In the genomic region with DNA sequence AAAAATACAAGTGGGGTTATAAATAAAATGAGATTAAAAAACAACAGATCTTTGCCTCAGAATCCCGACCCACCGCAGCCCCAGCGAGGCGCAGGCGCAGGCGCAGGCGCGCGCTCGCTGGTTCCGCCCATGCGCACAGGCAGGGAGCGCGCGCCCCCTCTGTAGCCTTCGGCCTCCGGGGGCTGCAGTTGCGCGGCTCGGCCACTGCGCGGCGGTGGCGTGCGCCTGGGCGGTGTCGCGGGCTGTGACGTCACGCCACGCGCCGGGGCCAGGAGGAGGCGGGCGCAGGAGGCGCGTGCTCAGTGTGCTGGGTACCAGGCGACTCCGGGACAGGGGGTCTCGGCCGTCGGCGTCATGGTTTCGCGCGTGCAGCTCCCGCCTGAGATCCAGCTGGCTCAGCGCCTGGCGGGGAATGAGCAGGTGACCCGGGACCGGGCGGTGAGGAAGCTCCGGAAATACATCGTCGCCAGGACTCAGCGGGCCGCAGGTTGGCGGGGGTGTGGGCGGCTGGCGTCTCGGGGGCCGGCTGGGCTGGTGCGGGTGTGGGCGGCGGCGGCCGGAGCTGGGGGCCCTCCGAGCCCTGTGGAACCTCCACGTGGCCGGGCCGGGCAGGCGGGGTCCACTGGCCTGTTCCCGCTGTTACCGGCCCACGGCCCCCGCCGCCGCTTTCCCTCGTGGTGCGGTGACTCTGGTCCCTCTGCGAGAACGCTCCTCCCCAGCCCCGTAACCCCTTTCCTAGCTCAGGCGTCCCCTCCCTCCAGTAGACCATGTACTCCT, we compare ENCODE assay signal across 1 cellular context.
TF ChIP-seq lines count a peak whose summit lies in the region.

Gene RRP1 (plus strand): TSS at position 302 of the 777 bp plus-strand sequence. CDS start 53 bp downstream, at position 355.

TF ChIP-seq in GM12878, 131 proteins besides CTCF, POLR2A, EP300 and RAD21 (continued from another document and continues in another):
- TF ChIP-seq USF2 (IDR thresholded peaks at IDR 0.05; ENCODE audit: borderline replicate concordance, low read depth, low read length) = no peak; the same call in 1 of the 2 replicates
- TF ChIP-seq, protein P1, sequence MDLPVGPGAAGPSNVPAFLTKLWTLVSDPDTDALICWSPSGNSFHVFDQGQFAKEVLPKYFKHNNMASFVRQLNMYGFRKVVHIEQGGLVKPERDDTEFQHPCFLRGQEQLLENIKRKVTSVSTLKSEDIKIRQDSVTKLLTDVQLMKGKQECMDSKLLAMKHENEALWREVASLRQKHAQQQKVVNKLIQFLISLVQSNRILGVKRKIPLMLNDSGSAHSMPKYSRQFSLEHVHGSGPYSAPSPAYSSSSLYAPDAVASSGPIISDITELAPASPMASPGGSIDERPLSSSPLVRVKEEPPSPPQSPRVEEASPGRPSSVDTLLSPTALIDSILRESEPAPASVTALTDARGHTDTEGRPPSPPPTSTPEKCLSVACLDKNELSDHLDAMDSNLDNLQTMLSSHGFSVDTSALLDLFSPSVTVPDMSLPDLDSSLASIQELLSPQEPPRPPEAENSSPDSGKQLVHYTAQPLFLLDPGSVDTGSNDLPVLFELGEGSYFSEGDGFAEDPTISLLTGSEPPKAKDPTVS (IDR thresholded peaks at IDR 0.05; ENCODE audit: low read depth, low read length) = no peak; the same call in 1 of the 2 replicates
- no peak for TF ChIP-seq SMAD1 (IDR thresholded peaks at IDR 0.05; ENCODE audit: low read depth, partially characterized antibody)
- TF ChIP-seq ZBED1 (IDR thresholded peaks at IDR 0.05; ENCODE audit: borderline replicate concordance) = no peak
- TF ChIP-seq SUPT20H (IDR thresholded peaks at IDR 0.05; ENCODE audit: borderline replicate concordance, control insufficient read depth, low read depth, low read length) = no peak
- peak; percentile 69 for TF ChIP-seq POLR2AphosphoS2 (IDR thresholded peaks at IDR 0.05; ENCODE audit: low read depth, low read length)
- TF ChIP-seq YY1 (IDR thresholded peaks at IDR 0.05; ENCODE audit: low read depth, low read length) = peak; percentile 83
- no peak for TF ChIP-seq CBX5 (IDR thresholded peaks at IDR 0.05; ENCODE audit: low read depth)
- peak; percentile 99 for TF ChIP-seq LARP7 (IDR thresholded peaks at IDR 0.05)
- TF ChIP-seq IKZF1 (conservative IDR thresholded peaks at IDR 0.05) = peak; percentile 99
- no peak for TF ChIP-seq SPI1 (IDR thresholded peaks at IDR 0.05; ENCODE audit: borderline replicate concordance, insufficient read depth, low read depth, low read length)
- TF ChIP-seq NR2C1 (IDR thresholded peaks at IDR 0.05) = peak; percentile 76
- peak; percentile 53 for TF ChIP-seq ELK1 (IDR thresholded peaks at IDR 0.05; ENCODE audit: low read depth, low read length)
- TF ChIP-seq MXI1 (IDR thresholded peaks at IDR 0.05; ENCODE audit: low read depth, low read length) = peak; percentile 98
- peak; percentile 99 for TF ChIP-seq CREM (IDR thresholded peaks at IDR 0.05; ENCODE audit: low read depth)
- TF ChIP-seq MEF2B (IDR thresholded peaks at IDR 0.05; ENCODE audit: partially characterized antibody, poor library complexity, severe bottlenecking) = no peak
- peak; percentile 76 for TF ChIP-seq CHD2 (IDR thresholded peaks at IDR 0.05; ENCODE audit: borderline replicate concordance, low read depth, low read length)
- TF ChIP-seq FOS (IDR thresholded peaks at IDR 0.05; ENCODE audit: borderline replicate concordance, extremely low read depth, insufficient read length) = no peak
- TF ChIP-seq IRF4 (IDR thresholded peaks at IDR 0.05; ENCODE audit: low read depth, low read length) = 0 out of 2 replicates have a peak, but pooled peaks have one; percentile 37
- TF ChIP-seq BHLHE40 (IDR thresholded peaks at IDR 0.05; ENCODE audit: borderline replicate concordance in 1 of 2, low read depth in 2 of 2, low read length in 1 of 2) = peak; percentile 79 to 95
- TF ChIP-seq POU2F2 (IDR thresholded peaks at IDR 0.05; ENCODE audit: borderline replicate concordance, low read depth, low read length) = 0 out of 3 replicates have a peak, but pooled peaks have one; percentile 48
- TF ChIP-seq TCF3 (IDR thresholded peaks at IDR 0.05; ENCODE audit: borderline replicate concordance, insufficient read depth, low read depth, low read length) = 0 out of 2 replicates have a peak, but pooled peaks have one; percentile 42
- peak; percentile 52 for TF ChIP-seq BRCA1 (IDR thresholded peaks at IDR 0.05; ENCODE audit: low read depth, low read length)
- TF ChIP-seq, protein P2, sequence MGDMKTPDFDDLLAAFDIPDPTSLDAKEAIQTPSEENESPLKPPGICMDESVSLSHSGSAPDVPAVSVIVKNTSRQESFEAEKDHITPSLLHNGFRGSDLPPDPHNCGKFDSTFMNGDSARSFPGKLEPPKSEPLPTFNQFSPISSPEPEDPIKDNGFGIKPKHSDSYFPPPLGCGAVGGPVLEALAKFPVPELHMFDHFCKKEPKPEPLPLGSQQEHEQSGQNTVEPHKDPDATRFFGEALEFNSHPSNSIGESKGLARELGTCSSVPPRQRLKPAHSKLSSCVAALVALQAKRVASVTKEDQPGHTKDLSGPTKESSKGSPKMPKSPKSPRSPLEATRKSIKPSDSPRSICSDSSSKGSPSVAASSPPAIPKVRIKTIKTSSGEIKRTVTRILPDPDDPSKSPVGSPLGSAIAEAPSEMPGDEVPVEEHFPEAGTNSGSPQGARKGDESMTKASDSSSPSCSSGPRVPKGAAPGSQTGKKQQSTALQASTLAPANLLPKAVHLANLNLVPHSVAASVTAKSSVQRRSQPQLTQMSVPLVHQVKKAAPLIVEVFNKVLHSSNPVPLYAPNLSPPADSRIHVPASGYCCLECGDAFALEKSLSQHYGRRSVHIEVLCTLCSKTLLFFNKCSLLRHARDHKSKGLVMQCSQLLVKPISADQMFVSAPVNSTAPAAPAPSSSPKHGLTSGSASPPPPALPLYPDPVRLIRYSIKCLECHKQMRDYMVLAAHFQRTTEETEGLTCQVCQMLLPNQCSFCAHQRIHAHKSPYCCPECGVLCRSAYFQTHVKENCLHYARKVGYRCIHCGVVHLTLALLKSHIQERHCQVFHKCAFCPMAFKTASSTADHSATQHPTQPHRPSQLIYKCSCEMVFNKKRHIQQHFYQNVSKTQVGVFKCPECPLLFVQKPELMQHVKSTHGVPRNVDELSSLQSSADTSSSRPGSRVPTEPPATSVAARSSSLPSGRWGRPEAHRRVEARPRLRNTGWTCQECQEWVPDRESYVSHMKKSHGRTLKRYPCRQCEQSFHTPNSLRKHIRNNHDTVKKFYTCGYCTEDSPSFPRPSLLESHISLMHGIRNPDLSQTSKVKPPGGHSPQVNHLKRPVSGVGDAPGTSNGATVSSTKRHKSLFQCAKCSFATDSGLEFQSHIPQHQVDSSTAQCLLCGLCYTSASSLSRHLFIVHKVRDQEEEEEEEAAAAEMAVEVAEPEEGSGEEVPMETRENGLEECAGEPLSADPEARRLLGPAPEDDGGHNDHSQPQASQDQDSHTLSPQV (IDR thresholded peaks at IDR 0.05) = peak; percentile 95
- TF ChIP-seq, protein P3, sequence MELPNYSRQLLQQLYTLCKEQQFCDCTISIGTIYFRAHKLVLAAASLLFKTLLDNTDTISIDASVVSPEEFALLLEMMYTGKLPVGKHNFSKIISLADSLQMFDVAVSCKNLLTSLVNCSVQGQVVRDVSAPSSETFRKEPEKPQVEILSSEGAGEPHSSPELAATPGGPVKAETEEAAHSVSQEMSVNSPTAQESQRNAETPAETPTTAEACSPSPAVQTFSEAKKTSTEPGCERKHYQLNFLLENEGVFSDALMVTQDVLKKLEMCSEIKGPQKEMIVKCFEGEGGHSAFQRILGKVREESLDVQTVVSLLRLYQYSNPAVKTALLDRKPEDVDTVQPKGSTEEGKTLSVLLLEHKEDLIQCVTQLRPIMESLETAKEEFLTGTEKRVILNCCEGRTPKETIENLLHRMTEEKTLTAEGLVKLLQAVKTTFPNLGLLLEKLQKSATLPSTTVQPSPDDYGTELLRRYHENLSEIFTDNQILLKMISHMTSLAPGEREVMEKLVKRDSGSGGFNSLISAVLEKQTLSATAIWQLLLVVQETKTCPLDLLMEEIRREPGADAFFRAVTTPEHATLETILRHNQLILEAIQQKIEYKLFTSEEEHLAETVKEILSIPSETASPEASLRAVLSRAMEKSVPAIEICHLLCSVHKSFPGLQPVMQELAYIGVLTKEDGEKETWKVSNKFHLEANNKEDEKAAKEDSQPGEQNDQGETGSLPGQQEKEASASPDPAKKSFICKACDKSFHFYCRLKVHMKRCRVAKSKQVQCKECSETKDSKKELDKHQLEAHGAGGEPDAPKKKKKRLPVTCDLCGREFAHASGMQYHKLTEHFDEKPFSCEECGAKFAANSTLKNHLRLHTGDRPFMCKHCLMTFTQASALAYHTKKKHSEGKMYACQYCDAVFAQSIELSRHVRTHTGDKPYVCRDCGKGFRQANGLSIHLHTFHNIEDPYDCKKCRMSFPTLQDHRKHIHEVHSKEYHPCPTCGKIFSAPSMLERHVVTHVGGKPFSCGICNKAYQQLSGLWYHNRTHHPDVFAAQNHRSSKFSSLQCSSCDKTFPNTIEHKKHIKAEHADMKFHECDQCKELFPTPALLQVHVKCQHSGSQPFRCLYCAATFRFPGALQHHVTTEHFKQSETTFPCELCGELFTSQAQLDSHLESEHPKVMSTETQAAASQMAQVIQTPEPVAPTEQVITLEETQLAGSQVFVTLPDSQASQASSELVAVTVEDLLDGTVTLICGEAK (IDR thresholded peaks at IDR 0.05; ENCODE audit: borderline replicate concordance) = no peak
- TF ChIP-seq, protein P4, sequence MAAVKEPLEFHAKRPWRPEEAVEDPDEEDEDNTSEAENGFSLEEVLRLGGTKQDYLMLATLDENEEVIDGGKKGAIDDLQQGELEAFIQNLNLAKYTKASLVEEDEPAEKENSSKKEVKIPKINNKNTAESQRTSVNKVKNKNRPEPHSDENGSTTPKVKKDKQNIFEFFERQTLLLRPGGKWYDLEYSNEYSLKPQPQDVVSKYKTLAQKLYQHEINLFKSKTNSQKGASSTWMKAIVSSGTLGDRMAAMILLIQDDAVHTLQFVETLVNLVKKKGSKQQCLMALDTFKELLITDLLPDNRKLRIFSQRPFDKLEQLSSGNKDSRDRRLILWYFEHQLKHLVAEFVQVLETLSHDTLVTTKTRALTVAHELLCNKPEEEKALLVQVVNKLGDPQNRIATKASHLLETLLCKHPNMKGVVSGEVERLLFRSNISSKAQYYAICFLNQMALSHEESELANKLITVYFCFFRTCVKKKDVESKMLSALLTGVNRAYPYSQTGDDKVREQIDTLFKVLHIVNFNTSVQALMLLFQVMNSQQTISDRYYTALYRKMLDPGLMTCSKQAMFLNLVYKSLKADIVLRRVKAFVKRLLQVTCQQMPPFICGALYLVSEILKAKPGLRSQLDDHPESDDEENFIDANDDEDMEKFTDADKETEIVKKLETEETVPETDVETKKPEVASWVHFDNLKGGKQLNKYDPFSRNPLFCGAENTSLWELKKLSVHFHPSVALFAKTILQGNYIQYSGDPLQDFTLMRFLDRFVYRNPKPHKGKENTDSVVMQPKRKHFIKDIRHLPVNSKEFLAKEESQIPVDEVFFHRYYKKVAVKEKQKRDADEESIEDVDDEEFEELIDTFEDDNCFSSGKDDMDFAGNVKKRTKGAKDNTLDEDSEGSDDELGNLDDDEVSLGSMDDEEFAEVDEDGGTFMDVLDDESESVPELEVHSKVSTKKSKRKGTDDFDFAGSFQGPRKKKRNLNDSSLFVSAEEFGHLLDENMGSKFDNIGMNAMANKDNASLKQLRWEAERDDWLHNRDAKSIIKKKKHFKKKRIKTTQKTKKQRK (IDR thresholded peaks at IDR 0.05; ENCODE audit: low read depth, low read length) = no peak
- TF ChIP-seq ZBTB33 (IDR thresholded peaks at IDR 0.05) = no peak
- 0 out of 2 replicates have a peak, but pooled peaks have one; percentile 71 for TF ChIP-seq RCOR1 (conservative IDR thresholded peaks at IDR 0.05; ENCODE audit: low read depth, low read length)
- no peak; the same call in 1 of the 2 replicates for TF ChIP-seq ZSCAN29 (IDR thresholded peaks at IDR 0.05)
- no peak for TF ChIP-seq E4F1 (IDR thresholded peaks at IDR 0.05; ENCODE audit: borderline replicate concordance, partially characterized antibody)
